Comparison of ENCODE assay signal across 26 cellular contexts in the genomic region with DNA sequence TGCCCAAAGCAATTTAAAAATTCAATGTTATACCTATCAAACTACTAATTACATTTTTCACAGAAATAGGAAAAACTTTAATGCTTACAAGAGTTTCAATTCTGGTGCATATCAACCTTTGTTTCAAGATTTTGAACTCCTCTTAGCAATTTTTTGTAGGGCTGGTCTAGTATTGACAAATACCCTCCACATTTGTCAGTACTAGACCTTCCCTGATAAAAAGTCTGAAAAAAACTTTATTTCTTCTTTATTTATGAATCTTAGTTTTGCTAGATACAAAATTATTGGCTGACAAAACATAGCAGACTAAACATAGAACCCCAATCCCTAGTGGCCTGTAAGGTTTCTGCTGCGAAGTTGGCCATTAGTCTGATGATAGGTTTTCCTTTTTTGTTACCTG.
"Had no signal": no experiment of that assay in that cellular context is flagged by ENCODE, and none has a peak within 500 bp of the region (broad histone marks: within the 10 kb centered on the region; RNA-seq: fewer than 3 reads in every experiment).

No MANE protein-coding gene starts in this region.

- ATAC-seq: stimulated activated effector memory CD8-positive, alpha-beta T cell treated with anti-CD3 and anti-CD28 coated beads, Interleukin-12 subunit alpha, Interleukin-12 subunit beta, amount 100 ng/mL, for 72 hours; stimulated activated memory B cell treated with anti-CD40 and anti-IgM and Interleukin-4, amounts not matched to agents 10 μg/mL and 1 μg/mL and 100 μg/mL, for 72 hours; stimulated activated naive B cell treated with anti-CD40 and anti-IgM and Interleukin-4, amounts not matched to agents 10 μg/mL and 1 μg/mL and 100 μg/mL, for 72 hours; stimulated activated naive CD8-positive, alpha-beta T cell treated with anti-CD3 and anti-CD28 coated beads, Interleukin-15, amount 100 ng/mL, for 72 hours; stimulated activated naive CD8-positive, alpha-beta T cell treated with anti-CD3 and anti-CD28 coated beads, Interleukin-15, Interleukin-2, amounts not matched to agents 100 U/mL and 50 U/mL, for 24 hours; upper lobe of right lung had no signal

- DNase-seq: stimulated activated CD4-positive, alpha-beta T cell treated with anti-CD3 and anti-CD28 coated beads, Interleukin-2, amount 100 ng/mL, for 48 hours; stimulated activated CD4-positive, alpha-beta T cell treated with anti-CD3 and anti-CD28 coated beads, Interleukin-4, amount 100 ng/mL, for 1 hour; stimulated activated CD4-positive, alpha-beta T cell treated with anti-CD3 and anti-CD28 coated beads, Interleukin-4, amount 100 ng/mL, for 24 hours; stimulated activated CD4-positive, alpha-beta T cell treated with anti-CD3 and anti-CD28 coated beads, Interleukin-4, amount 100 ng/mL, for 4 hours; stimulated activated CD8-positive, alpha-beta memory T cell treated with anti-CD3 and anti-CD28 coated beads, Interleukin-4, amount 100 ng/mL, for 48 hours; stimulated activated naive B cell treated with anti-CD40 and anti-IgM and Interleukin-4, amounts not matched to agents 10 μg/mL and 1 μg/mL and 100 μg/mL, for 72 hours; stimulated activated naive CD4-positive, alpha-beta T cell; stimulated activated naive CD4-positive, alpha-beta T cell treated with Interleukin-2 at 50 U/mL for 16 hours; stimulated activated naive CD8-positive, alpha-beta T cell treated with anti-CD3 and anti-CD28 coated beads, Interleukin-15, amount 100 ng/mL, for 72 hours; stimulated activated naive CD8-positive, alpha-beta T cell treated with anti-CD3 and anti-CD28 coated beads, Interleukin-15, Interleukin-2, amounts not matched to agents 100 U/mL and 50 U/mL, for 24 hours; stomach; substantia nigra; testis; thyroid gland; tibial artery; transverse colon; trophoblast cell; upper lobe of left lung; upper lobe of right lung; uterus had no signal

- H3K4me1 ChIP-seq: stomach, suprapubic skin, testis, thyroid gland, tibial artery, tibial nerve, transverse colon, upper lobe of left lung, upper lobe of right lung, uterus, vagina had no signal

- H3K9me3 ChIP-seq: suprapubic skin, testis, thyroid gland, upper lobe of right lung, uterus, vagina had no signal

- H3K4me3 ChIP-seq: stomach, suprapubic skin, testis, thoracic aorta, thyroid gland, tibial artery, tibial nerve, transverse colon, upper lobe of left lung, upper lobe of right lung, uterus, vagina had no signal

- H3K27ac ChIP-seq: stomach, suprapubic skin, testis, thoracic aorta, thyroid gland, tibial artery, tibial nerve, transverse colon, upper lobe of left lung, upper lobe of right lung, uterus, vagina had no signal

- H3K36me3 ChIP-seq: stomach, suprapubic skin, thoracic aorta, thyroid gland, tibial artery, tibial nerve, transverse colon, upper lobe of left lung, upper lobe of right lung, uterus, vagina had no signal

- H3K27me3 ChIP-seq: stomach, suprapubic skin, testis, thyroid gland, tibial artery, tibial nerve, transverse colon, upper lobe of left lung, upper lobe of right lung, uterus, vagina had no signal
